2 cellular contexts compared by ENCODE assay signal in the genomic region with DNA sequence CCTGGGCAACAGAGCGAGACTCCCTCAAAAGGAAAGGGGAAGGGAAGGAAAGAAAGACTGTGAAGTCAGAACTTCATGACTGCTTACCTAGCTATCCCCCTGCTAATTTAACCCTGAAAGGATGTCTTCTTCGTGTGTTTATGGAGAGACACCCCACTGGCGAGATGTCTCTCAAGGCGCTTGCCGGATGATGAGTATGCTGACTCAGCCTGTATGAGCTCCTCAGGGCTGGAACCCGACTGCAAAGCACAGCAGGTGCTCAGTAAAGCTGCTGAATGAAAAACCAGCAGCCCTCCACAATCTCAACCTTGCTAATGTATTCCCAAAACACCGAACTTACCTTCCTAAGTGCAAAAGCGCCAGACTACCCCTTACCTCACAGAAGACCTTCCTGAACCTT.
TF ChIP-seq lines count a peak whose summit lies in the region.

No MANE protein-coding gene starts in this region.

TF ChIP-seq in GM12878, 131 proteins besides CTCF, POLR2A, EP300 and RAD21 (continues in another document):
- TF ChIP-seq NR2F1 (conservative IDR thresholded peaks at IDR 0.05) (no peak), ZBED1 (IDR thresholded peaks at IDR 0.05; ENCODE audit: borderline replicate concordance) (no peak), PAX5 (IDR thresholded peaks at IDR 0.05; ENCODE audit: borderline replicate concordance, low read depth, low read length) (no peak), HDAC6 (IDR thresholded peaks at IDR 0.05; ENCODE audit: unreplicated experiment) (no peak), ZNF24 (IDR thresholded peaks at IDR 0.05) (no peak), NBN (IDR thresholded peaks at IDR 0.05) (no peak), POLR2AphosphoS5 (IDR thresholded peaks at IDR 0.05; ENCODE audit: low read length) (no peak), ZNF384 (IDR thresholded peaks at IDR 0.05; ENCODE audit: borderline replicate concordance, low read depth, low read length) (no peak), TCF7 (IDR thresholded peaks at IDR 0.05; ENCODE audit: borderline replicate concordance) (no peak), IKZF2 (IDR thresholded peaks at IDR 0.05) (no peak), CHD4 (IDR thresholded peaks at IDR 0.05) (no peak), EED (IDR thresholded peaks at IDR 0.05; ENCODE audit: low read depth) (no peak), ATF7 (IDR thresholded peaks at IDR 0.05; ENCODE audit: low read depth) (no peak)
- TF ChIP-seq, protein P1, sequence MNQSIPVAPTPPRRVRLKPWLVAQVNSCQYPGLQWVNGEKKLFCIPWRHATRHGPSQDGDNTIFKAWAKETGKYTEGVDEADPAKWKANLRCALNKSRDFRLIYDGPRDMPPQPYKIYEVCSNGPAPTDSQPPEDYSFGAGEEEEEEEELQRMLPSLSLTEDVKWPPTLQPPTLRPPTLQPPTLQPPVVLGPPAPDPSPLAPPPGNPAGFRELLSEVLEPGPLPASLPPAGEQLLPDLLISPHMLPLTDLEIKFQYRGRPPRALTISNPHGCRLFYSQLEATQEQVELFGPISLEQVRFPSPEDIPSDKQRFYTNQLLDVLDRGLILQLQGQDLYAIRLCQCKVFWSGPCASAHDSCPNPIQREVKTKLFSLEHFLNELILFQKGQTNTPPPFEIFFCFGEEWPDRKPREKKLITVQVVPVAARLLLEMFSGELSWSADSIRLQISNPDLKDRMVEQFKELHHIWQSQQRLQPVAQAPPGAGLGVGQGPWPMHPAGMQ (IDR thresholded peaks at IDR 0.05; ENCODE audit: borderline replicate concordance) = no peak
- TF ChIP-seq, protein P2, sequence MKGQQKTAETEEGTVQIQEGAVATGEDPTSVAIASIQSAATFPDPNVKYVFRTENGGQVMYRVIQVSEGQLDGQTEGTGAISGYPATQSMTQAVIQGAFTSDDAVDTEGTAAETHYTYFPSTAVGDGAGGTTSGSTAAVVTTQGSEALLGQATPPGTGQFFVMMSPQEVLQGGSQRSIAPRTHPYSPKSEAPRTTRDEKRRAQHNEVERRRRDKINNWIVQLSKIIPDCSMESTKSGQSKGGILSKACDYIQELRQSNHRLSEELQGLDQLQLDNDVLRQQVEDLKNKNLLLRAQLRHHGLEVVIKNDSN (IDR thresholded peaks at IDR 0.05; ENCODE audit: borderline replicate concordance, extremely low read length, insufficient read depth, low read depth, low read length) = no peak
- TF ChIP-seq, protein P3, sequence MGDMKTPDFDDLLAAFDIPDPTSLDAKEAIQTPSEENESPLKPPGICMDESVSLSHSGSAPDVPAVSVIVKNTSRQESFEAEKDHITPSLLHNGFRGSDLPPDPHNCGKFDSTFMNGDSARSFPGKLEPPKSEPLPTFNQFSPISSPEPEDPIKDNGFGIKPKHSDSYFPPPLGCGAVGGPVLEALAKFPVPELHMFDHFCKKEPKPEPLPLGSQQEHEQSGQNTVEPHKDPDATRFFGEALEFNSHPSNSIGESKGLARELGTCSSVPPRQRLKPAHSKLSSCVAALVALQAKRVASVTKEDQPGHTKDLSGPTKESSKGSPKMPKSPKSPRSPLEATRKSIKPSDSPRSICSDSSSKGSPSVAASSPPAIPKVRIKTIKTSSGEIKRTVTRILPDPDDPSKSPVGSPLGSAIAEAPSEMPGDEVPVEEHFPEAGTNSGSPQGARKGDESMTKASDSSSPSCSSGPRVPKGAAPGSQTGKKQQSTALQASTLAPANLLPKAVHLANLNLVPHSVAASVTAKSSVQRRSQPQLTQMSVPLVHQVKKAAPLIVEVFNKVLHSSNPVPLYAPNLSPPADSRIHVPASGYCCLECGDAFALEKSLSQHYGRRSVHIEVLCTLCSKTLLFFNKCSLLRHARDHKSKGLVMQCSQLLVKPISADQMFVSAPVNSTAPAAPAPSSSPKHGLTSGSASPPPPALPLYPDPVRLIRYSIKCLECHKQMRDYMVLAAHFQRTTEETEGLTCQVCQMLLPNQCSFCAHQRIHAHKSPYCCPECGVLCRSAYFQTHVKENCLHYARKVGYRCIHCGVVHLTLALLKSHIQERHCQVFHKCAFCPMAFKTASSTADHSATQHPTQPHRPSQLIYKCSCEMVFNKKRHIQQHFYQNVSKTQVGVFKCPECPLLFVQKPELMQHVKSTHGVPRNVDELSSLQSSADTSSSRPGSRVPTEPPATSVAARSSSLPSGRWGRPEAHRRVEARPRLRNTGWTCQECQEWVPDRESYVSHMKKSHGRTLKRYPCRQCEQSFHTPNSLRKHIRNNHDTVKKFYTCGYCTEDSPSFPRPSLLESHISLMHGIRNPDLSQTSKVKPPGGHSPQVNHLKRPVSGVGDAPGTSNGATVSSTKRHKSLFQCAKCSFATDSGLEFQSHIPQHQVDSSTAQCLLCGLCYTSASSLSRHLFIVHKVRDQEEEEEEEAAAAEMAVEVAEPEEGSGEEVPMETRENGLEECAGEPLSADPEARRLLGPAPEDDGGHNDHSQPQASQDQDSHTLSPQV (IDR thresholded peaks at IDR 0.05) = no peak
- TF ChIP-seq, protein P4, sequence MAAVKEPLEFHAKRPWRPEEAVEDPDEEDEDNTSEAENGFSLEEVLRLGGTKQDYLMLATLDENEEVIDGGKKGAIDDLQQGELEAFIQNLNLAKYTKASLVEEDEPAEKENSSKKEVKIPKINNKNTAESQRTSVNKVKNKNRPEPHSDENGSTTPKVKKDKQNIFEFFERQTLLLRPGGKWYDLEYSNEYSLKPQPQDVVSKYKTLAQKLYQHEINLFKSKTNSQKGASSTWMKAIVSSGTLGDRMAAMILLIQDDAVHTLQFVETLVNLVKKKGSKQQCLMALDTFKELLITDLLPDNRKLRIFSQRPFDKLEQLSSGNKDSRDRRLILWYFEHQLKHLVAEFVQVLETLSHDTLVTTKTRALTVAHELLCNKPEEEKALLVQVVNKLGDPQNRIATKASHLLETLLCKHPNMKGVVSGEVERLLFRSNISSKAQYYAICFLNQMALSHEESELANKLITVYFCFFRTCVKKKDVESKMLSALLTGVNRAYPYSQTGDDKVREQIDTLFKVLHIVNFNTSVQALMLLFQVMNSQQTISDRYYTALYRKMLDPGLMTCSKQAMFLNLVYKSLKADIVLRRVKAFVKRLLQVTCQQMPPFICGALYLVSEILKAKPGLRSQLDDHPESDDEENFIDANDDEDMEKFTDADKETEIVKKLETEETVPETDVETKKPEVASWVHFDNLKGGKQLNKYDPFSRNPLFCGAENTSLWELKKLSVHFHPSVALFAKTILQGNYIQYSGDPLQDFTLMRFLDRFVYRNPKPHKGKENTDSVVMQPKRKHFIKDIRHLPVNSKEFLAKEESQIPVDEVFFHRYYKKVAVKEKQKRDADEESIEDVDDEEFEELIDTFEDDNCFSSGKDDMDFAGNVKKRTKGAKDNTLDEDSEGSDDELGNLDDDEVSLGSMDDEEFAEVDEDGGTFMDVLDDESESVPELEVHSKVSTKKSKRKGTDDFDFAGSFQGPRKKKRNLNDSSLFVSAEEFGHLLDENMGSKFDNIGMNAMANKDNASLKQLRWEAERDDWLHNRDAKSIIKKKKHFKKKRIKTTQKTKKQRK (IDR thresholded peaks at IDR 0.05; ENCODE audit: low read depth, low read length) = no peak
- TF ChIP-seq, protein P5, sequence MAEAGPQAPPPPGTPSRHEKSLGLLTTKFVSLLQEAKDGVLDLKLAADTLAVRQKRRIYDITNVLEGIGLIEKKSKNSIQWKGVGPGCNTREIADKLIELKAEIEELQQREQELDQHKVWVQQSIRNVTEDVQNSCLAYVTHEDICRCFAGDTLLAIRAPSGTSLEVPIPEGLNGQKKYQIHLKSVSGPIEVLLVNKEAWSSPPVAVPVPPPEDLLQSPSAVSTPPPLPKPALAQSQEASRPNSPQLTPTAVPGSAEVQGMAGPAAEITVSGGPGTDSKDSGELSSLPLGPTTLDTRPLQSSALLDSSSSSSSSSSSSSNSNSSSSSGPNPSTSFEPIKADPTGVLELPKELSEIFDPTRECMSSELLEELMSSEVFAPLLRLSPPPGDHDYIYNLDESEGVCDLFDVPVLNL (IDR thresholded peaks at IDR 0.05; ENCODE audit: low read depth, low read length) = no peak

TF ChIP-seq in neural cell, 6 proteins besides CTCF, POLR2A, EP300 and RAD21:
- TF ChIP-seq MXI1 (conservative IDR thresholded peaks at IDR 0.05; ENCODE audit: poor library complexity, severe bottlenecking) (no peak), SMC3 (conservative IDR thresholded peaks at IDR 0.05; ENCODE audit: poor library complexity) (no peak), POLR2AphosphoS5 (IDR thresholded peaks at IDR 0.05) (no peak), EZH2 (IDR thresholded peaks at IDR 0.05; ENCODE audit: borderline replicate concordance, insufficient read depth, low read length, poor library complexity, severe bottlenecking) (no peak), TAF1 (IDR thresholded peaks at IDR 0.05; ENCODE audit: low read depth) (no peak)
- TF ChIP-seq, protein P6, sequence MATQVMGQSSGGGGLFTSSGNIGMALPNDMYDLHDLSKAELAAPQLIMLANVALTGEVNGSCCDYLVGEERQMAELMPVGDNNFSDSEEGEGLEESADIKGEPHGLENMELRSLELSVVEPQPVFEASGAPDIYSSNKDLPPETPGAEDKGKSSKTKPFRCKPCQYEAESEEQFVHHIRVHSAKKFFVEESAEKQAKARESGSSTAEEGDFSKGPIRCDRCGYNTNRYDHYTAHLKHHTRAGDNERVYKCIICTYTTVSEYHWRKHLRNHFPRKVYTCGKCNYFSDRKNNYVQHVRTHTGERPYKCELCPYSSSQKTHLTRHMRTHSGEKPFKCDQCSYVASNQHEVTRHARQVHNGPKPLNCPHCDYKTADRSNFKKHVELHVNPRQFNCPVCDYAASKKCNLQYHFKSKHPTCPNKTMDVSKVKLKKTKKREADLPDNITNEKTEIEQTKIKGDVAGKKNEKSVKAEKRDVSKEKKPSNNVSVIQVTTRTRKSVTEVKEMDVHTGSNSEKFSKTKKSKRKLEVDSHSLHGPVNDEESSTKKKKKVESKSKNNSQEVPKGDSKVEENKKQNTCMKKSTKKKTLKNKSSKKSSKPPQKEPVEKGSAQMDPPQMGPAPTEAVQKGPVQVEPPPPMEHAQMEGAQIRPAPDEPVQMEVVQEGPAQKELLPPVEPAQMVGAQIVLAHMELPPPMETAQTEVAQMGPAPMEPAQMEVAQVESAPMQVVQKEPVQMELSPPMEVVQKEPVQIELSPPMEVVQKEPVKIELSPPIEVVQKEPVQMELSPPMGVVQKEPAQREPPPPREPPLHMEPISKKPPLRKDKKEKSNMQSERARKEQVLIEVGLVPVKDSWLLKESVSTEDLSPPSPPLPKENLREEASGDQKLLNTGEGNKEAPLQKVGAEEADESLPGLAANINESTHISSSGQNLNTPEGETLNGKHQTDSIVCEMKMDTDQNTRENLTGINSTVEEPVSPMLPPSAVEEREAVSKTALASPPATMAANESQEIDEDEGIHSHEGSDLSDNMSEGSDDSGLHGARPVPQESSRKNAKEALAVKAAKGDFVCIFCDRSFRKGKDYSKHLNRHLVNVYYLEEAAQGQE (IDR thresholded peaks at IDR 0.05; ENCODE audit: borderline replicate concordance) = no peak
